1 cellular context compared by ENCODE assay signal in the genomic region with DNA sequence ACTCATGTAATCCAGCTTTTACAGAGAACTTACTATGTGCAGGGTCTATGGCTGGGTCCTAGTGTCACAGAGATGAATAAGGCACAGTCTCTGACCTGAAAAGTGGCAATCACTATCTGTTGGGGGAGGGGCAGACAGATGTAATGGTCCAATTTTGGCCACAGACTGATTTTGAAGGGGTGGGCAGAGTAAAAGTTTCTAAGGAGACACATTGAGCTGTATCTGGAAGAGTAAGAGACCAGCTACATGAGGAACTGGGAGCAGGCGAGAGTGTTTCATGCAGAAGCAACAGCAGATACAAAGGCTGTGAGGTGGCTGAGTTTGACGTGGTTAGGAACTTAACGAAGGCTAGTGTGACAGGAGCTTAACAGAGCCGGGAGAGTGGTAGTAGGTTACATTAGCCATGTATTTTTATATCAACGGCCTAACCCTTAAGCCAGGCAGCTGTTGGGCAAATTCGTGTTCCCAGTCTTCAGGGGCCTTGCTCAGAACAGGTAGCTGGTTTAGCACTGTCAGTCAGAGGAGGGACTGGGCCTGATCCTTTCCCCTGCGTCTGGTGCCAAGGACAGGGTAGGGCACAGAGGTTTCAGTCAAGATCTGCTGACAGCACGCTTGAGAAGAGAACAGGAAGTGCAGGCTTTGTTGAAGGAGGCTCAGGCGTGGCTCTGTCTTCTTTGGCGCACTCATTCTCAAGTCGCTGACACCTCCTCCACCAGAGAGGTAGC.
A peak's percentile ranks its signal among the peaks of the same experiment; 100 is the strongest.
TF ChIP-seq lines count a peak whose summit lies in the region.

No MANE protein-coding gene starts in this region.

TF ChIP-seq in K562, 482 proteins besides CTCF, POLR2A, EP300 and RAD21 (continued from another document):
- TF ChIP-seq, protein P1, sequence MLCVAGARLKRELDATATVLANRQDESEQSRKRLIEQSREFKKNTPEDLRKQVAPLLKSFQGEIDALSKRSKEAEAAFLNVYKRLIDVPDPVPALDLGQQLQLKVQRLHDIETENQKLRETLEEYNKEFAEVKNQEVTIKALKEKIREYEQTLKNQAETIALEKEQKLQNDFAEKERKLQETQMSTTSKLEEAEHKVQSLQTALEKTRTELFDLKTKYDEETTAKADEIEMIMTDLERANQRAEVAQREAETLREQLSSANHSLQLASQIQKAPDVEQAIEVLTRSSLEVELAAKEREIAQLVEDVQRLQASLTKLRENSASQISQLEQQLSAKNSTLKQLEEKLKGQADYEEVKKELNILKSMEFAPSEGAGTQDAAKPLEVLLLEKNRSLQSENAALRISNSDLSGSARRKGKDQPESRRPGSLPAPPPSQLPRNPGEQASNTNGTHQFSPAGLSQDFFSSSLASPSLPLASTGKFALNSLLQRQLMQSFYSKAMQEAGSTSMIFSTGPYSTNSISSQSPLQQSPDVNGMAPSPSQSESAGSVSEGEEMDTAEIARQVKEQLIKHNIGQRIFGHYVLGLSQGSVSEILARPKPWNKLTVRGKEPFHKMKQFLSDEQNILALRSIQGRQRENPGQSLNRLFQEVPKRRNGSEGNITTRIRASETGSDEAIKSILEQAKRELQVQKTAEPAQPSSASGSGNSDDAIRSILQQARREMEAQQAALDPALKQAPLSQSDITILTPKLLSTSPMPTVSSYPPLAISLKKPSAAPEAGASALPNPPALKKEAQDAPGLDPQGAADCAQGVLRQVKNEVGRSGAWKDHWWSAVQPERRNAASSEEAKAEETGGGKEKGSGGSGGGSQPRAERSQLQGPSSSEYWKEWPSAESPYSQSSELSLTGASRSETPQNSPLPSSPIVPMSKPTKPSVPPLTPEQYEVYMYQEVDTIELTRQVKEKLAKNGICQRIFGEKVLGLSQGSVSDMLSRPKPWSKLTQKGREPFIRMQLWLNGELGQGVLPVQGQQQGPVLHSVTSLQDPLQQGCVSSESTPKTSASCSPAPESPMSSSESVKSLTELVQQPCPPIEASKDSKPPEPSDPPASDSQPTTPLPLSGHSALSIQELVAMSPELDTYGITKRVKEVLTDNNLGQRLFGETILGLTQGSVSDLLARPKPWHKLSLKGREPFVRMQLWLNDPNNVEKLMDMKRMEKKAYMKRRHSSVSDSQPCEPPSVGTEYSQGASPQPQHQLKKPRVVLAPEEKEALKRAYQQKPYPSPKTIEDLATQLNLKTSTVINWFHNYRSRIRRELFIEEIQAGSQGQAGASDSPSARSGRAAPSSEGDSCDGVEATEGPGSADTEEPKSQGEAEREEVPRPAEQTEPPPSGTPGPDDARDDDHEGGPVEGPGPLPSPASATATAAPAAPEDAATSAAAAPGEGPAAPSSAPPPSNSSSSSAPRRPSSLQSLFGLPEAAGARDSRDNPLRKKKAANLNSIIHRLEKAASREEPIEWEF (CRISPR knock-in tag; IDR thresholded peaks at IDR 0.05): peak; percentile 45; the same call in 1 of the 2 replicates
- TF ChIP-seq NR4A1 (CRISPR knock-in tag; IDR thresholded peaks at IDR 0.05) (no peak; the same call in 1 of the 2 replicates), NR4A1 (tag; IDR thresholded peaks at IDR 0.05) (0 out of 2 replicates have a peak, but pooled peaks have one; percentile 8), NR2C1 (IDR thresholded peaks at IDR 0.05) (no peak), NR2C1 (tag; IDR thresholded peaks at IDR 0.05) (0 out of 2 replicates have a peak, but pooled peaks have one; percentile 14), BCL6 (CRISPR knock-in tag; IDR thresholded peaks at IDR 0.05) (0 out of 2 replicates have a peak, but pooled peaks have one; percentile 7), CTBP1 (IDR thresholded peaks at IDR 0.05; ENCODE audit: borderline replicate concordance) (no peak), ZNF695 (CRISPR knock-in tag; IDR thresholded peaks at IDR 0.05) (no peak), KDM5B (IDR thresholded peaks at IDR 0.05; ENCODE audit: insufficient replicate concordance, low read depth, low read length) (no peak), ZNF431 (CRISPR knock-in tag; IDR thresholded peaks at IDR 0.05) (no peak), STAT5A (IDR thresholded peaks at IDR 0.05; ENCODE audit: borderline replicate concordance, low read length) (no peak), DNMT1 (IDR thresholded peaks at IDR 0.05) (0 out of 2 replicates have a peak, but pooled peaks have one; percentile 10), ZNF140 (CRISPR knock-in tag; IDR thresholded peaks at IDR 0.05) (no peak), NR2F6 (CRISPR knock-in tag; IDR thresholded peaks at IDR 0.05) (no peak), ETV1 (tag; conservative IDR thresholded peaks at IDR 0.05; ENCODE audit: low read depth) (no peak), ZNF354B (CRISPR knock-in tag; IDR thresholded peaks at IDR 0.05) (no peak), TAF7 (tag; IDR thresholded peaks at IDR 0.05) (0 out of 2 replicates have a peak, but pooled peaks have one; percentile 7), NR2C2 (CRISPR knock-in tag; IDR thresholded peaks at IDR 0.05) (no peak), NR2C2 (tag; IDR thresholded peaks at IDR 0.05) (no peak), FOXM1 (IDR thresholded peaks at IDR 0.05; ENCODE audit: low read depth) (no peak), FOXM1 (CRISPR knock-in tag; IDR thresholded peaks at IDR 0.05; ENCODE audit: low read depth) (no peak), ZNF785 (CRISPR knock-in tag; IDR thresholded peaks at IDR 0.05) (no peak), STAT5B (CRISPR knock-in tag; IDR thresholded peaks at IDR 0.05) (no peak), PHF20 (IDR thresholded peaks at IDR 0.05; ENCODE audit: partially characterized antibody) (no peak), CHD2 (IDR thresholded peaks at IDR 0.05; ENCODE audit: low read depth, low read length) (peak; percentile 21; the same call in 1 of the 2 replicates), RBM25 (IDR thresholded peaks at IDR 0.05; ENCODE audit: low read depth, low read length, severe bottlenecking) (no peak), PTRF (tag; IDR thresholded peaks at IDR 0.05) (no peak), EGR1 (conservative IDR thresholded peaks at IDR 0.05) (no peak), ZNF583 (CRISPR knock-in tag; IDR thresholded peaks at IDR 0.05) (peak; percentile 58; the same call in 1 of the 2 replicates), MBD2 (IDR thresholded peaks at IDR 0.05; ENCODE audit: borderline replicate concordance, low read depth) (no peak), CBFA2T2 (conservative IDR thresholded peaks at IDR 0.05) (no peak), BHLHE40 (IDR thresholded peaks at IDR 0.05; ENCODE audit: low read length) (0 out of 2 replicates have a peak, but pooled peaks have one; percentile 5), NFRKB (IDR thresholded peaks at IDR 0.05; ENCODE audit: low read depth) (0 out of 2 replicates have a peak, but pooled peaks have one; percentile 36), KLF6 (CRISPR knock-in tag; IDR thresholded peaks at IDR 0.05; ENCODE audit: borderline replicate concordance) (0 out of 2 replicates have a peak, but pooled peaks have one; percentile 13), ZNF347 (CRISPR knock-in tag; IDR thresholded peaks at IDR 0.05; ENCODE audit: low read depth) (no peak)
- TF ChIP-seq, protein P2, sequence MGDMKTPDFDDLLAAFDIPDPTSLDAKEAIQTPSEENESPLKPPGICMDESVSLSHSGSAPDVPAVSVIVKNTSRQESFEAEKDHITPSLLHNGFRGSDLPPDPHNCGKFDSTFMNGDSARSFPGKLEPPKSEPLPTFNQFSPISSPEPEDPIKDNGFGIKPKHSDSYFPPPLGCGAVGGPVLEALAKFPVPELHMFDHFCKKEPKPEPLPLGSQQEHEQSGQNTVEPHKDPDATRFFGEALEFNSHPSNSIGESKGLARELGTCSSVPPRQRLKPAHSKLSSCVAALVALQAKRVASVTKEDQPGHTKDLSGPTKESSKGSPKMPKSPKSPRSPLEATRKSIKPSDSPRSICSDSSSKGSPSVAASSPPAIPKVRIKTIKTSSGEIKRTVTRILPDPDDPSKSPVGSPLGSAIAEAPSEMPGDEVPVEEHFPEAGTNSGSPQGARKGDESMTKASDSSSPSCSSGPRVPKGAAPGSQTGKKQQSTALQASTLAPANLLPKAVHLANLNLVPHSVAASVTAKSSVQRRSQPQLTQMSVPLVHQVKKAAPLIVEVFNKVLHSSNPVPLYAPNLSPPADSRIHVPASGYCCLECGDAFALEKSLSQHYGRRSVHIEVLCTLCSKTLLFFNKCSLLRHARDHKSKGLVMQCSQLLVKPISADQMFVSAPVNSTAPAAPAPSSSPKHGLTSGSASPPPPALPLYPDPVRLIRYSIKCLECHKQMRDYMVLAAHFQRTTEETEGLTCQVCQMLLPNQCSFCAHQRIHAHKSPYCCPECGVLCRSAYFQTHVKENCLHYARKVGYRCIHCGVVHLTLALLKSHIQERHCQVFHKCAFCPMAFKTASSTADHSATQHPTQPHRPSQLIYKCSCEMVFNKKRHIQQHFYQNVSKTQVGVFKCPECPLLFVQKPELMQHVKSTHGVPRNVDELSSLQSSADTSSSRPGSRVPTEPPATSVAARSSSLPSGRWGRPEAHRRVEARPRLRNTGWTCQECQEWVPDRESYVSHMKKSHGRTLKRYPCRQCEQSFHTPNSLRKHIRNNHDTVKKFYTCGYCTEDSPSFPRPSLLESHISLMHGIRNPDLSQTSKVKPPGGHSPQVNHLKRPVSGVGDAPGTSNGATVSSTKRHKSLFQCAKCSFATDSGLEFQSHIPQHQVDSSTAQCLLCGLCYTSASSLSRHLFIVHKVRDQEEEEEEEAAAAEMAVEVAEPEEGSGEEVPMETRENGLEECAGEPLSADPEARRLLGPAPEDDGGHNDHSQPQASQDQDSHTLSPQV (IDR thresholded peaks at IDR 0.05): peak; percentile 35
- TF ChIP-seq, protein P3, sequence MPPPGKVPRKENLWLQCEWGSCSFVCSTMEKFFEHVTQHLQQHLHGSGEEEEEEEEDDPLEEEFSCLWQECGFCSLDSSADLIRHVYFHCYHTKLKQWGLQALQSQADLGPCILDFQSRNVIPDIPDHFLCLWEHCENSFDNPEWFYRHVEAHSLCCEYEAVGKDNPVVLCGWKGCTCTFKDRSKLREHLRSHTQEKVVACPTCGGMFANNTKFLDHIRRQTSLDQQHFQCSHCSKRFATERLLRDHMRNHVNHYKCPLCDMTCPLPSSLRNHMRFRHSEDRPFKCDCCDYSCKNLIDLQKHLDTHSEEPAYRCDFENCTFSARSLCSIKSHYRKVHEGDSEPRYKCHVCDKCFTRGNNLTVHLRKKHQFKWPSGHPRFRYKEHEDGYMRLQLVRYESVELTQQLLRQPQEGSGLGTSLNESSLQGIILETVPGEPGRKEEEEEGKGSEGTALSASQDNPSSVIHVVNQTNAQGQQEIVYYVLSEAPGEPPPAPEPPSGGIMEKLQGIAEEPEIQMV (tag; conservative IDR thresholded peaks at IDR 0.05; ENCODE audit: low read depth): no peak
- TF ChIP-seq, protein P4, sequence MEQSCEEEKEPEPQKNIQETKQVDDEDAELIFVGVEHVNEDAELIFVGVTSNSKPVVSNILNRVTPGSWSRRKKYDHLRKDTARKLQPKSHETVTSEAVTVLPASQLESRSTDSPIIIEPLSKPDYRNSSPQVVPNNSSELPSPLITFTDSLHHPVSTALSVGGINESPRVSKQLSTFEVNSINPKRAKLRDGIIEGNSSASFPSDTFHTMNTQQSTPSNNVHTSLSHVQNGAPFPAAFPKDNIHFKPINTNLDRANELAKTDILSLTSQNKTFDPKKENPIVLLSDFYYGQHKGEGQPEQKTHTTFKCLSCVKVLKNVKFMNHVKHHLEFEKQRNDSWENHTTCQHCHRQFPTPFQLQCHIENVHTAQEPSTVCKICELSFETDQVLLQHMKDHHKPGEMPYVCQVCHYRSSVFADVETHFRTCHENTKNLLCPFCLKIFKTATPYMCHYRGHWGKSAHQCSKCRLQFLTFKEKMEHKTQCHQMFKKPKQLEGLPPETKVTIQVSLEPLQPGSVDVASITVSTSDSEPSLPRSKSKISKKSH (CRISPR knock-in tag; IDR thresholded peaks at IDR 0.05): no peak
- TF ChIP-seq, protein P5, sequence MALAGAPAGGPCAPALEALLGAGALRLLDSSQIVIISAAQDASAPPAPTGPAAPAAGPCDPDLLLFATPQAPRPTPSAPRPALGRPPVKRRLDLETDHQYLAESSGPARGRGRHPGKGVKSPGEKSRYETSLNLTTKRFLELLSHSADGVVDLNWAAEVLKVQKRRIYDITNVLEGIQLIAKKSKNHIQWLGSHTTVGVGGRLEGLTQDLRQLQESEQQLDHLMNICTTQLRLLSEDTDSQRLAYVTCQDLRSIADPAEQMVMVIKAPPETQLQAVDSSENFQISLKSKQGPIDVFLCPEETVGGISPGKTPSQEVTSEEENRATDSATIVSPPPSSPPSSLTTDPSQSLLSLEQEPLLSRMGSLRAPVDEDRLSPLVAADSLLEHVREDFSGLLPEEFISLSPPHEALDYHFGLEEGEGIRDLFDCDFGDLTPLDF (CRISPR knock-in tag; IDR thresholded peaks at IDR 0.05): no peak
- TF ChIP-seq, protein P6, sequence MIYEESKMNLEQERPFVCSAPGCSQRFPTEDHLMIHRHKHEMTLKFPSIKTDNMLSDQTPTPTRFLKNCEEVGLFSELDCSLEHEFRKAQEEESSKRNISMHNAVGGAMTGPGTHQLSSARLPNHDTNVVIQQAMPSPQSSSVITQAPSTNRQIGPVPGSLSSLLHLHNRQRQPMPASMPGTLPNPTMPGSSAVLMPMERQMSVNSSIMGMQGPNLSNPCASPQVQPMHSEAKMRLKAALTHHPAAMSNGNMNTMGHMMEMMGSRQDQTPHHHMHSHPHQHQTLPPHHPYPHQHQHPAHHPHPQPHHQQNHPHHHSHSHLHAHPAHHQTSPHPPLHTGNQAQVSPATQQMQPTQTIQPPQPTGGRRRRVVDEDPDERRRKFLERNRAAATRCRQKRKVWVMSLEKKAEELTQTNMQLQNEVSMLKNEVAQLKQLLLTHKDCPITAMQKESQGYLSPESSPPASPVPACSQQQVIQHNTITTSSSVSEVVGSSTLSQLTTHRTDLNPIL (CRISPR knock-in tag; IDR thresholded peaks at IDR 0.05): no peak
TF ChIP-seq in K562: peak in this region for 36.
